ENCODE assay signal across 9 cellular contexts in the genomic region with DNA sequence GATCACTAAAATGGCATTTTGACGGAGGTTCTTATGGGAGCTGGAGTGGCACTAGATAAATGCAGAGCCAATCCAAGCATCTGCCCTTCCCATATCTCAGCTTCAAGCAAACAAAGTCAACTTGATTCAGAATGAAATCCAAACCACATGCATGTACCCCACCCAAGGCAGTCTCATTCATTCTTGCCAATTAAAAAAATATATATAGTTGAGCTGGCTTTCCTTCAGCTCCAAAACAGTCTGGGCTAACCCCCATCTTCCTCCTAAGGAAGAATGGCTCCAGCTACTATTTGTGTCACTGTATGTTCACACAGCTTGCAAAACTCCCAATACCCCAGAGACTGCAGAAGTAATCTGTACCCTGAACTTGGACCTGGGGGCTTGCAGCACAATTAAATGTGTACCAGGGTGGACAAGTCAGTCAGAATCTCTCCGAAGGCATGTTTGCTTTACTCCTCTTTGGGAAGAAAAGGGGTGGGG. TPM values are rescaled to one million over a fixed set of nuclear protein-coding genes. Genes with fewer than 3 reads are reported as not detected.
DNase-seq lines count a peak whose midpoint lies in the region; ATAC-seq and TF ChIP-seq lines count a peak whose summit lies in the region.
"Had no signal": no experiment of that assay in that cellular context is flagged by ENCODE, and none has a peak within 500 bp of the region (broad histone marks: within the 10 kb centered on the region; RNA-seq: fewer than 3 reads in every experiment).

No MANE protein-coding gene starts in this region.

- intact Hi-C loops in sciatic nerve (cut with DNase I), result no loop called here

- ATAC-seq in sciatic nerve, result peak; percentile 3
- no peak for ATAC-seq in esophagus mucosa

- no peak for TF ChIP-seq CTCF in cardiac muscle cell (IDR thresholded peaks at IDR 0.05; ENCODE audit: low read depth, low read length)

- H3K4me1 Mint-ChIP-seq in activated CD4-positive, alpha-beta memory T cell treated with anti-CD3 and anti-CD28 coated beads, Interleukin-2, amount 10 ng/mL, durations not matched to agents 7 days and 5 days, result peaks cover 63% of the 10 kb centered on the region

- DNase-seq in EH (ENCODE audit: low read depth) (peak; percentile 12), cardiac muscle cell (ENCODE audit: low read depth in 1 of 2, low spot score in 1 of 2) (no peak), sciatic nerve (ENCODE audit: low spot score) (no peak), AG08396 (ENCODE audit: low spot score) (no peak), nucleus accumbens (lab: John Stamatoyannopoulos, UW) (no peak)
- DNase-seq in activated CD4-positive, alpha-beta memory T cell treated with anti-CD3 and anti-CD28 coated beads, Interleukin-2, amount 10 ng/mL, durations not matched to agents 7 days and 5 days, result no peak
- DNase-seq in stimulated activated naive CD4-positive, alpha-beta T cell (lab: John Stamatoyannopoulos, UW), result no peak

- H3K27me3 ChIP-seq in cardiac muscle cell, result no peaks in the 10 kb centered on the region

- peaks cover 51% of the 10 kb centered on the region for H3K4me1 ChIP-seq in cardiac muscle cell (ENCODE audit: low read depth)

- H3K36me3 ChIP-seq in cardiac muscle cell, result no peaks in the 10 kb centered on the region

- H3K27me3 Mint-ChIP-seq in activated CD4-positive, alpha-beta memory T cell treated with anti-CD3 and anti-CD28 coated beads, Interleukin-2, amount 10 ng/mL, durations not matched to agents 7 days and 5 days, result no peaks in the 10 kb centered on the region

- H3K4me3 Mint-ChIP-seq in activated CD4-positive, alpha-beta memory T cell treated with anti-CD3 and anti-CD28 coated beads, Interleukin-2, amount 10 ng/mL, durations not matched to agents 7 days and 5 days, result no peak overlapping the region

- no peaks in the 10 kb centered on the region for H3K9me3 Mint-ChIP-seq in activated CD4-positive, alpha-beta memory T cell treated with anti-CD3 and anti-CD28 coated beads, Interleukin-2, amount 10 ng/mL, durations not matched to agents 7 days and 5 days

- POLR2A ChIA-PET in activated CD4-positive, alpha-beta memory T cell treated with anti-CD3 and anti-CD28 coated beads, Interleukin-2, amount 10 ng/mL, durations not matched to agents 7 days and 5 days (lab: Charles Lee), result interaction anchor here (1.1 to 4.1 kb wide), 6 partner anchors 9 to 61 kb away, joined by 3 to 24 read pairs (median 4); a partner anchor contains a TSS

- CTCF ChIA-PET in activated CD4-positive, alpha-beta memory T cell treated with anti-CD3 and anti-CD28 coated beads, Interleukin-2, amount 10 ng/mL, durations not matched to agents 7 days and 5 days (lab: Charles Lee), result interaction anchor here (1.5 to 5.9 kb wide), 4 partner anchors 9 to 241 kb away, joined by 5 to 56 read pairs (median 8); no protein-coding TSS in a partner anchor

- no peak overlapping the region for H3K4me3 ChIP-seq in cardiac muscle cell

- peak overlapping the region; percentile 99 for H3K27ac ChIP-seq in cardiac muscle cell

- H3K36me3 Mint-ChIP-seq in activated CD4-positive, alpha-beta memory T cell treated with anti-CD3 and anti-CD28 coated beads, Interleukin-2, amount 10 ng/mL, durations not matched to agents 7 days and 5 days (ENCODE audit: low read depth), result peaks cover 34% of the 10 kb centered on the region

- no peaks in the 10 kb centered on the region for H3K9me3 ChIP-seq in cardiac muscle cell (ENCODE audit: low read depth)

- H3K27ac Mint-ChIP-seq in activated CD4-positive, alpha-beta memory T cell treated with anti-CD3 and anti-CD28 coated beads, Interleukin-2, amount 10 ng/mL, durations not matched to agents 7 days and 5 days, result peak overlapping the region; percentile 65

RNA-seq across cellular contexts. Expression of a gene that starts 35.5 kb away (rescaled TPM):
- under 1 TPM; 0.58 to 0.65 TPM for total RNA-seq in activated CD4-positive, alpha-beta memory T cell treated with anti-CD3 and anti-CD28 coated beads, Interleukin-2, amount 10 ng/mL, durations not matched to agents 7 days and 5 days
- total RNA-seq in cardiac muscle cell (1.7 and 1.9 TPM in 2 replicates), sciatic nerve (0.71 TPM), esophagus mucosa (0.52 TPM)
- 2.8 and 3.1 TPM in 2 replicates for polyA plus RNA-seq in cardiac muscle cell

RNA-seq across cellular contexts. Expression of a gene that starts 44.7 kb away (rescaled TPM):
- not detected for total RNA-seq in activated CD4-positive, alpha-beta memory T cell treated with anti-CD3 and anti-CD28 coated beads, Interleukin-2, amount 10 ng/mL, durations not matched to agents 7 days and 5 days
- total RNA-seq in cardiac muscle cell (0.24 TPM in 1 of 2 replicates, not detected in the other), sciatic nerve (not detected), esophagus mucosa (12.2 TPM)
- polyA plus RNA-seq in cardiac muscle cell, result 0.35 and 0.62 TPM in 2 replicates

RNA-seq across cellular contexts. Expression of a gene that starts 53.3 kb away (rescaled TPM):
- total RNA-seq in activated CD4-positive, alpha-beta memory T cell treated with anti-CD3 and anti-CD28 coated beads, Interleukin-2, amount 10 ng/mL, durations not matched to agents 7 days and 5 days, result not detected
- total RNA-seq in cardiac muscle cell (0.18 and 3.6 TPM in 2 replicates), sciatic nerve (1.2 TPM), esophagus mucosa (2.4 TPM)
- 0.81 and 2.9 TPM in 2 replicates for polyA plus RNA-seq in cardiac muscle cell
- total RNA-seq: kidney epithelial cell had no signal

Comparison
In these comparisons a context has a peak if more than half of its experiments do, and no peak if none do; other contexts are left out.
1. RNA of a gene that starts 44.7 kb away (total RNA-seq): 12.2 TPM in esophagus mucosa (single experiment); 0.24 TPM in cardiac muscle cell, not detected in activated CD4-positive, alpha-beta memory T cell treated with anti-CD3 and anti-CD28 coated beads, Interleukin-2, amount 10 ng/mL, durations not matched to agents 7 days and 5 days and not detected in sciatic nerve (single experiment); every median in the first group is over 10 times any median in the second.